In the genomic region with DNA sequence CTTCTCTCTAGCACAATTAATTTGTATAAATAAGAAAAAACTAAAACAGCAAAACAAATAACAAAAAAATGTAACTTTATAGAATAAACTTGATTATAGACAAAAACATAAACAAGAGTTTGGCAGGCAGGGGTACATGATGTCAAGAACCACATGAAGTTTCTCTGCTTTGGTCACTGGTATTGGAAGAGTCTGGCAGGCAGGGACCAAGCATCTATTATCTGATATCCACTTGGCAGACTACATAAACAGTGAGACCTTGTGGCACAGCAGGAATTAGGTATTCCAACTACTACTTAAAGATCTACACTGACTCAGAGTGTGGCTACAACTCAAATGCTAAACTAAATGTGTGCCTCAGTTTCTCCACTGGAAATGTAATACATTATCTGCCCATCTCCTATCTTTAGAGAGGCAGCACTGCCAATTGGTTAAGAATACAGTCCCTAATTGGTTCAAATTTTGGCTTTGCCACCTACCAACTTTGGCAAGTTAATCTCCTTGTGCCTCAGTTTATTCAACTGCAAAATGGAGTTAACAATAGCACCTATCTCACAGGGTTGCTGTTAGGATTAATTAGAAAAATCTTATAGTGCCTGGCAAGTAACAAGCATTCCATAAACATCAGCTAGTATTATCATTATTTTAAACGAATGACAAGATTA, we compare ENCODE assay signal across 11 cellular contexts. TPM values are rescaled to one million over a fixed set of nuclear protein-coding genes. Genes with fewer than 3 reads are reported as not detected.
DNase-seq lines count a peak whose midpoint lies in the region; ATAC-seq and TF ChIP-seq lines count a peak whose summit lies in the region.
"Had no signal": no experiment of that assay in that cellular context is flagged by ENCODE, and none has a peak within 500 bp of the region (broad histone marks: within the 10 kb centered on the region; RNA-seq: fewer than 3 reads in every experiment).

No MANE protein-coding gene starts in this region.

- H3K9me3 ChIP-seq in fibroblast of lung (ENCODE audit: control insufficient read depth, insufficient read depth, low read depth, low read length) = no peaks in the 10 kb centered on the region
- H3K9me3 ChIP-seq: uterus had no signal

- H3K27ac ChIP-seq in fibroblast of lung (ENCODE audit: insufficient read depth, low read length) = no peak overlapping the region

- peak overlapping the region; percentile 46 to 90 (median 81) for H3K4me3 ChIP-seq in fibroblast of lung (replicated peaks in 1 of 4; ENCODE audit: control extremely low read depth in 1 of 4, insufficient read depth in 1 of 4, low read depth in 3 of 4, low read length in 4 of 4)
- peak overlapping the region; percentile 92 for H3K4me3 ChIP-seq in retinal pigment epithelial cell (ENCODE audit: low read length)

- H3K9ac ChIP-seq in fibroblast of lung (ENCODE audit: insufficient read depth, low read length) = no peak overlapping the region

- no peaks in the 10 kb centered on the region for H3K36me3 ChIP-seq in fibroblast of lung (ENCODE audit: control insufficient read depth, insufficient read depth, low read length)
- H3K36me3 ChIP-seq: uterus had no signal

- H4K20me1 ChIP-seq in fibroblast of lung (ENCODE audit: control insufficient read depth, extremely low read depth, insufficient read depth, low read length) = peaks cover 2% of the 10 kb centered on the region

- peaks cover 19% of the 10 kb centered on the region for H3K4me1 ChIP-seq in fibroblast of lung (ENCODE audit: control insufficient read depth, extremely low read depth, insufficient read depth, low read length)

- DNase-seq in G401 (ENCODE audit: low spot score) (peak; percentile 20), OCI-M1 (lab: John Stamatoyannopoulos, UW) (peak; percentile 24), fibroblast of lung (ENCODE audit: low read depth in 2 of 2) (peak; percentile 22 to 44), retinal pigment epithelial cell (ENCODE audit: low read depth) (no peak), inferior parietal cortex (ENCODE audit: extremely low spot score) (no peak), GM19240 (ENCODE audit: insufficient read length, low spot score) (no peak)
- DNase-seq: naive thymus-derived CD4-positive, alpha-beta T cell; T1000; uterus had no signal

- no peaks in the 10 kb centered on the region for H3K27me3 ChIP-seq in fibroblast of lung (ENCODE audit: control insufficient read depth, insufficient read depth, low read length)
- H3K27me3 ChIP-seq: uterus had no signal

- TF ChIP-seq CTCF in fibroblast of lung (conservative IDR thresholded peaks at IDR 0.05 in 1 of 2, IDR thresholded peaks at IDR 0.05 in 1 of 2; ENCODE audit: low read depth in 1 of 2, low read length in 2 of 2) = no peak
- TF ChIP-seq CTCF in retinal pigment epithelial cell (conservative IDR thresholded peaks at IDR 0.05; ENCODE audit: low read depth, low read length) = no peak

- H3K79me2 ChIP-seq in fibroblast of lung (ENCODE audit: control insufficient read depth, insufficient read depth, low read length) = peaks cover 88% of the 10 kb centered on the region

- H3K4me2 ChIP-seq in fibroblast of lung (ENCODE audit: extremely low read depth, insufficient read depth, low read length) = peak overlapping the region; percentile 90

- no peak overlapping the region for H2AFZ ChIP-seq in fibroblast of lung (ENCODE audit: low read length)

- in situ Hi-C loops in G401 (cut with HindIII; ENCODE audit: low sequenced_read_pairs) = no loop called here

- ATAC-seq in GM19463 (IDR thresholded peaks at IDR 0.05; ENCODE audit: unreplicated experiment) (no peak), HG03175 (IDR thresholded peaks at IDR 0.05; ENCODE audit: unreplicated experiment) (no peak)
- ATAC-seq: naive thymus-derived CD4-positive, alpha-beta T cell had no signal

RNA-seq across cellular contexts. Expression of a gene that starts 2.7 kb away (rescaled TPM):
- total RNA-seq in G401 (2014; rRNA removed; shearing (Covaris generic)) = 36.8 and 49.5 TPM in 2 replicates
- total RNA-seq in fibroblast of lung = 24.9 and 40.8 TPM in 2 replicates
- polyA plus RNA-seq in fibroblast of lung = 32.1 and 75.7 TPM in 2 replicates
- polyA plus RNA-seq in fibroblast of lung (2012) = 16.9 and 38.9 TPM in 2 replicates
- polyA minus RNA-seq in fibroblast of lung (ENCODE audit: low replicate concordance) = 3.5 and 7.5 TPM in 2 replicates

Comparison
In these comparisons a context has a peak if more than half of its experiments do, and no peak if none do; other contexts are left out.
1. DNase-seq: peak in G401 (single experiment), OCI-M1 (single experiment) and fibroblast of lung (2 of 2); none in retinal pigment epithelial cell (single experiment), inferior parietal cortex (single experiment) and GM19240 (single experiment).